In genomic region chr14:105537580-105538474, GRCh38 we compare ENCODE assay signal across 8 cellular contexts. TPM values are rescaled to one million over a fixed set of nuclear protein-coding genes. Genes with fewer than 3 reads are reported as not detected.
DNase-seq lines count a peak whose midpoint lies in the region; ATAC-seq and TF ChIP-seq lines count a peak whose summit lies in the region.

No MANE protein-coding gene starts in this region.

- H3K4me1 Mint-ChIP-seq in immature natural killer cell = peaks cover 0 to 1% of the 10 kb centered on the region in 2 donors

- H3K9me3 ChIP-seq in BLaER1 (peaks cover 6% of the 10 kb centered on the region; the same call in 1 of the 2 replicates), HEK293 (ENCODE audit: control insufficient read depth, insufficient read depth, low read depth, low read length) (no peaks in the 10 kb centered on the region)

- peaks cover 2 to 6% (median 6%) of the 10 kb centered on the region in 3 donors for H3K27me3 Mint-ChIP-seq in immature natural killer cell (ENCODE audit: low read depth in 3 of 3)

- H3K27ac ChIP-seq in BLaER1 (no peak overlapping the region), HEK293 (ENCODE audit: extremely low read depth, low read depth, low read length) (no peak overlapping the region)

- H3K4me1 ChIP-seq in BLaER1 (peaks cover 47% of the 10 kb centered on the region), HEK293 (ENCODE audit: control insufficient read depth, insufficient read depth, low read length) (no peaks in the 10 kb centered on the region)

- H3K9ac ChIP-seq in BLaER1 = no peak overlapping the region

- DNase-seq in T1000 (lab: John Stamatoyannopoulos, UW) (peak; percentile 6), astrocyte of the cerebellum (ENCODE audit: low read depth) (no peak), immature natural killer cell (peak; percentile 53 to 61 (median 57))
- DNase-seq in stimulated activated CD4-positive, alpha-beta T cell treated with anti-CD3 and anti-CD28 coated beads, Interleukin-2, amount 100 ng/mL, for 4 hours (ENCODE audit: low read depth) = peak; percentile 52

- peaks cover 0 to 3% (median 0%) of the 10 kb centered on the region in 3 donors for H3K36me3 Mint-ChIP-seq in immature natural killer cell

- POLR2A ChIA-PET in HEK293 (lab: Yijun Ruan, JAX) = no interaction called here

- H3K27ac Mint-ChIP-seq in immature natural killer cell = no peak overlapping the region

- no peaks in the 10 kb centered on the region for H4K20me1 ChIP-seq in BLaER1

- ATAC-seq in HG03280 (IDR thresholded peaks at IDR 0.05; ENCODE audit: unreplicated experiment) = no peak
- no peak for ATAC-seq in GM21515 (IDR thresholded peaks at IDR 0.05; ENCODE audit: unreplicated experiment)

- H3K4me3 ChIP-seq in BLaER1 = no peak overlapping the region
- H3K4me3 ChIP-seq in HEK293 (ENCODE audit: low read depth, low read length) = no peak overlapping the region
- no peak overlapping the region for H3K4me3 ChIP-seq in astrocyte of the cerebellum (ENCODE audit: low read depth, low read length)

- in situ Hi-C loops in astrocyte of the cerebellum (cut with HindIII; ENCODE audit: low sequenced_read_pairs) = no loop called here

- TF ChIP-seq CTCF in HEK293 (tag by site-specific recombination; IDR thresholded peaks at IDR 0.05) = peak; percentile 91
- TF ChIP-seq CTCF in astrocyte of the cerebellum (IDR thresholded peaks at IDR 0.05; ENCODE audit: low read depth, low read length, missing control alignments) = peak; percentile 91

- H3K27me3 ChIP-seq in BLaER1 = no peaks in the 10 kb centered on the region

- H3K4me3 Mint-ChIP-seq in immature natural killer cell = no peak overlapping the region

- CTCF ChIA-PET in HEK293 (lab: Yijun Ruan, JAX) = interaction anchor here (0.6 to 2.0 kb wide), 18 partner anchors 9 to 1252 kb away, joined by 3 to 8 read pairs (median 3); partner anchors contain the start of gene TMEM121

- H3K9me3 Mint-ChIP-seq in immature natural killer cell = peaks cover 0 to 3% (median 0%) of the 10 kb centered on the region in 6 donors

- H3K36me3 ChIP-seq in BLaER1 (no peaks in the 10 kb centered on the region), HEK293 (ENCODE audit: control insufficient read depth in 2 of 2, insufficient read depth in 1 of 2, low read length in 2 of 2) (no peaks in the 10 kb centered on the region)

- peak overlapping the region; percentile 41 for H3K4me2 ChIP-seq in BLaER1

TF ChIP-seq in HEK293, 187 proteins besides CTCF, POLR2A, EP300 and RAD21 (continues in another document):
- TF ChIP-seq ZNF121 (tag by site-specific recombination; IDR thresholded peaks at IDR 0.05) (peak; percentile 69), EGR2 (tag by site-specific recombination; IDR thresholded peaks at IDR 0.05; ENCODE audit: low read depth) (peak; percentile 48; the same call in 1 of the 2 replicates), ZFP41 (tag by site-specific recombination; IDR thresholded peaks at IDR 0.05; ENCODE audit: borderline replicate concordance) (no peak), REST (tag by site-specific recombination; IDR thresholded peaks at IDR 0.05) (no peak), SP7 (tag by site-specific recombination; IDR thresholded peaks at IDR 0.05) (no peak), ZNF10 (tag by site-specific recombination; IDR thresholded peaks at IDR 0.05) (no peak), ZFHX2 (tag by site-specific recombination; conservative IDR thresholded peaks at IDR 0.05) (peak; percentile 54), ZNF24 (tag by site-specific recombination; IDR thresholded peaks at IDR 0.05) (no peak), BCL11B (tag by site-specific recombination; IDR thresholded peaks at IDR 0.05; ENCODE audit: low read depth) (no peak), ZNF654 (tag by site-specific recombination; IDR thresholded peaks at IDR 0.05; ENCODE audit: low read depth) (peak; percentile 33), ZNF157 (tag by site-specific recombination; IDR thresholded peaks at IDR 0.05) (no peak), ZNF521 (tag by site-specific recombination; IDR thresholded peaks at IDR 0.05) (no peak), ZNF223 (tag by site-specific recombination; IDR thresholded peaks at IDR 0.05) (no peak), PRDM4 (tag by site-specific recombination; IDR thresholded peaks at IDR 0.05) (no peak), GLIS1 (tag by site-specific recombination; IDR thresholded peaks at IDR 0.05) (no peak), ZNF600 (tag by site-specific recombination; IDR thresholded peaks at IDR 0.05) (peak; percentile 62; the same call in 1 of the 2 replicates), ELK4 (IDR thresholded peaks at IDR 0.05; ENCODE audit: borderline replicate concordance, low read depth, low read length) (no peak), ZNF626 (tag by site-specific recombination; IDR thresholded peaks at IDR 0.05) (no peak), KLF16 (tag by site-specific recombination; IDR thresholded peaks at IDR 0.05) (no peak), MEIS1 (CRISPR knock-in tag; IDR thresholded peaks at IDR 0.05; ENCODE audit: borderline replicate concordance) (no peak)

RNA-seq across cellular contexts. Expression of gene TMEM121, which starts 11.4 kb away (rescaled TPM):
- 1 to 10 TPM in 2 of 3 donors, not detected in 1; 1.1 to 1.4 TPM for polyA plus RNA-seq in immature natural killer cell

RNA-seq across cellular contexts. Expression of gene TEDC1, which starts 46.8 kb away (rescaled TPM):
- 10 to 100 TPM; 11.4 to 20.3 (median 15.9) TPM for polyA plus RNA-seq in immature natural killer cell

RNA-seq across cellular contexts. Expression of gene CRIP1, which starts 51.1 kb away (rescaled TPM):
- polyA plus RNA-seq in immature natural killer cell = 1,000 to 10,000 TPM in 1 of 3 donors, 100 to 1,000 TPM in 2; 921 to 1,915 (median 940) TPM
